ENCODE assay signal across 21 cellular contexts in the genomic region with DNA sequence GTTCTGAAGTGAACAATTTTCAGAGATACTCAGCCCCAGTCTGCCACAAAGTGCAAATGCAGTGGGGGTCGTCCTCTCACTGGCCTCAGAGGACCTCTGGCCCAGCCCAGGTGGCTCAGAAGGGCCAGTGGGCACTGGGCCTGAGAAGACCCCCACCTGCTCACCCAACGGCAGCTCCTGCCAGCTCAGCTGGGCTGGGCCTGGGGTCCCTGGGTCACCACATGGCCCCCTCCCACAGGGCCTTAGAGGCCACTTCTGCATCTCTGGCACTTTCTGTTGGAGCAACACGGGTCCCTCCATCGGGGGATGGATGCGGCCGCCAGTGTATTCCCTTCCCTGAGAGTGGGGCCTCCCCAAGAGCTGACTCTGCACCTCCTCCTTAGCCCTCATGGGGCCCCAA.
DNase-seq lines count a peak whose midpoint lies in the region; ATAC-seq, FAIRE-seq and TF ChIP-seq lines count a peak whose summit lies in the region.
"Had no signal": no experiment of that assay in that cellular context is flagged by ENCODE, and none has a peak within 500 bp of the region (broad histone marks: within the 10 kb centered on the region; RNA-seq: fewer than 3 reads in every experiment).

No MANE protein-coding gene starts in this region.

- no peaks in the 10 kb centered on the region; the same call in 1 of the 2 replicates for H3K23me2 ChIP-seq in H1 (ENCODE audit: low read depth, low read length)

- H3K4ac ChIP-seq in H1 (replicated peaks; ENCODE audit: insufficient read length, low read depth, low read length) (no peak overlapping the region), trophoblast cell (ENCODE audit: low read depth, low read length) (no peak overlapping the region)

- no peak overlapping the region for H2BK15ac ChIP-seq in H1 (ENCODE audit: low read length)

- no peaks in the 10 kb centered on the region for H3K79me2 ChIP-seq in OCI-LY7 (ENCODE audit: insufficient read depth, low read depth, low read length)
- H3K79me2 ChIP-seq in H1 (ENCODE audit: control insufficient read depth in 1 of 2, insufficient read depth in 2 of 2, low read length in 2 of 2), result no peaks in the 10 kb centered on the region
- H3K79me2 ChIP-seq in trophoblast cell (ENCODE audit: control insufficient read depth, insufficient read depth, low read length, poor library complexity), result no peaks in the 10 kb centered on the region

- intact Hi-C loops in OCI-LY7 (cut with micrococcal nuclease; ENCODE audit: unreplicated experiment), result no loop called here
- intact Hi-C loops in testis (cut with DNase I; ENCODE audit: low total_unique reads), result no loop called here
- intact Hi-C loops in tibial artery (cut with DNase I; ENCODE audit: low total_unique reads), result no loop called here

- no peaks in the 10 kb centered on the region for H3K9me3 ChIP-seq in OCI-LY7 (ENCODE audit: low read length)
- no peaks in the 10 kb centered on the region for H3K9me3 ChIP-seq in H1 (ENCODE audit: insufficient read depth in 2 of 2, low read depth in 1 of 2, low read length in 1 of 2)
- no peaks in the 10 kb centered on the region for H3K9me3 ChIP-seq in trophoblast cell (ENCODE audit: insufficient read depth, low read depth, low read length)
- H3K9me3 ChIP-seq in testis, result no peaks in the 10 kb centered on the region
- H3K9me3 ChIP-seq in tibial artery, result no peaks in the 10 kb centered on the region
- H3K9me3 ChIP-seq: BE2C had no signal

- H2BK5ac ChIP-seq in H1 (ENCODE audit: low read depth, low read length), result no peak overlapping the region
- H2BK5ac ChIP-seq in trophoblast cell (ENCODE audit: low read depth, low read length, poor library complexity), result peak overlapping the region; percentile 6

- H3K4me1 ChIP-seq in OCI-LY7 (ENCODE audit: insufficient read depth, low read length, poor library complexity, severe bottlenecking), result peaks cover 12% of the 10 kb centered on the region
- no peaks in the 10 kb centered on the region for H3K4me1 ChIP-seq in H1 (replicated peaks in 1 of 4; ENCODE audit: control insufficient read depth in 3 of 4, insufficient read depth in 4 of 4, low read length in 3 of 4)
- peaks cover 0 to 6% of the 10 kb centered on the region in 2 experiments for H3K4me1 ChIP-seq in trophoblast cell (ENCODE audit: control insufficient read depth in 1 of 2, insufficient read depth in 2 of 2, low read length in 2 of 2)
- H3K4me1 ChIP-seq in testis, result no peaks in the 10 kb centered on the region
- H3K4me1 ChIP-seq in tibial artery, result no peaks in the 10 kb centered on the region
- H3K4me1 ChIP-seq: BE2C had no signal

- no peak for TF ChIP-seq CTCF in OCI-LY7 (conservative IDR thresholded peaks at IDR 0.05; ENCODE audit: low read length)
- TF ChIP-seq CTCF in H1 (IDR thresholded peaks at IDR 0.05; ENCODE audit: control extremely low read depth in 1 of 3, insufficient read depth in 1 of 3, low read depth in 1 of 3, low read length in 3 of 3), result no peak
- TF ChIP-seq CTCF in testis (IDR thresholded peaks at IDR 0.05), result no peak
- TF ChIP-seq CTCF in tibial artery (IDR thresholded peaks at IDR 0.05), result no peak

- H3K36me3 ChIP-seq in OCI-LY7 (ENCODE audit: insufficient read depth, low read length), result no peaks in the 10 kb centered on the region
- no peaks in the 10 kb centered on the region for H3K36me3 ChIP-seq in H1 (ENCODE audit: control insufficient read depth in 2 of 4, insufficient read depth in 4 of 4, low read length in 3 of 4)
- H3K36me3 ChIP-seq in trophoblast cell (ENCODE audit: control insufficient read depth in 1 of 2, insufficient read depth in 2 of 2, low read length in 2 of 2), result no peaks in the 10 kb centered on the region
- no peaks in the 10 kb centered on the region for H3K36me3 ChIP-seq in testis (ENCODE audit: low read depth, missing control alignments)
- no peaks in the 10 kb centered on the region for H3K36me3 ChIP-seq in tibial artery
- H3K36me3 ChIP-seq: BE2C had no signal

- no peak for TF ChIP-seq RAD21 in H1 (IDR thresholded peaks at IDR 0.05 in 1 of 2, conservative IDR thresholded peaks at IDR 0.05 in 1 of 2; ENCODE audit: low read depth in 2 of 2, low read length in 2 of 2)

- no peak overlapping the region for H3K56ac ChIP-seq in H1 (replicated peaks; ENCODE audit: insufficient read length, low read depth, low read length)

- H3K23ac ChIP-seq in H1 (ENCODE audit: insufficient read length), result no peak overlapping the region
- H3K23ac ChIP-seq in trophoblast cell (ENCODE audit: low read length), result no peak overlapping the region

- H3K4me2 ChIP-seq in OCI-LY7 (ENCODE audit: low read length) (no peak overlapping the region), H1 (ENCODE audit: insufficient read depth in 1 of 2, low read depth in 2 of 2, low read length in 2 of 2) (no peak overlapping the region), trophoblast cell (ENCODE audit: low read length) (no peak overlapping the region)

- no peak overlapping the region for H3K14ac ChIP-seq in H1 (ENCODE audit: insufficient read length)
- no peak overlapping the region for H3K14ac ChIP-seq in trophoblast cell (ENCODE audit: low read length)

- H2BK20ac ChIP-seq in H1 (ENCODE audit: low read length), result no peak overlapping the region

- ATAC-seq in activated naive CD8-positive, alpha-beta T cell treated with anti-CD3 and anti-CD28 coated beads, Interleukin-2, amount 50 U/mL, for 24 hours, result no peak
- ATAC-seq: K562 had no signal

- H3K4me3 ChIP-seq in OCI-LY7 (ENCODE audit: low read depth, low read length, poor library complexity, severe bottlenecking) (no peak overlapping the region), H1 (ENCODE audit: extremely low read depth in 1 of 4, insufficient read depth in 2 of 4, low read depth in 3 of 4, low read length in 4 of 4) (no peak overlapping the region), trophoblast cell (ENCODE audit: low read depth, low read length) (no peak overlapping the region), testis (no peak overlapping the region), tibial artery (no peak overlapping the region)
- H3K4me3 ChIP-seq: GM23248, K562 had no signal

- H2AFZ ChIP-seq in OCI-LY7 (ENCODE audit: low read length), result peak overlapping the region; percentile 58; the same call in 1 of the 2 replicates
- H2AFZ ChIP-seq in H1 (ENCODE audit: low read length), result no peak overlapping the region
- H2AFZ ChIP-seq in trophoblast cell (ENCODE audit: insufficient read depth, low read length, poor library complexity), result no peak overlapping the region
- H2AFZ ChIP-seq: GM23248 had no signal

- no peaks in the 10 kb centered on the region for H3K9me2 ChIP-seq in OCI-LY7 (ENCODE audit: insufficient read depth, low read length)

- H3K9ac ChIP-seq in H1 (replicated peaks in 1 of 4; ENCODE audit: extremely low read depth in 1 of 4, low read depth in 3 of 4, low read length in 3 of 4) (no peak overlapping the region), trophoblast cell (ENCODE audit: low read length) (no peak overlapping the region)
- H3K9ac ChIP-seq: GM23248 had no signal

- no peaks in the 10 kb centered on the region for H3K36me3 Mint-ChIP-seq in activated naive CD8-positive, alpha-beta T cell treated with anti-CD3 and anti-CD28 coated beads, Interleukin-2, amount 50 U/mL, for 24 hours (ENCODE audit: low read depth)
- H3K36me3 Mint-ChIP-seq: CD14-positive monocyte; CD4-positive, alpha-beta memory T cell had no signal

- H3K27ac Mint-ChIP-seq in activated naive CD8-positive, alpha-beta T cell treated with anti-CD3 and anti-CD28 coated beads, Interleukin-2, amount 50 U/mL, for 24 hours, result no peak overlapping the region
- H3K27ac Mint-ChIP-seq: CD14-positive monocyte; CD4-positive, alpha-beta memory T cell had no signal

- H3K4me3 Mint-ChIP-seq in activated naive CD8-positive, alpha-beta T cell treated with anti-CD3 and anti-CD28 coated beads, Interleukin-2, amount 50 U/mL, for 24 hours, result no peak overlapping the region
- H3K4me3 Mint-ChIP-seq: CD14-positive monocyte; CD4-positive, alpha-beta memory T cell had no signal

- 95% methylated on average over 6 of the region's 6 CpGs; no CpG with 5 or more reads in 1 of the 2 experiments for WGBS in H1 (ENCODE audit: extremely low coverage in 1 of 2, insufficient coverage in 1 of 2, insufficient read length in 1 of 2, insufficient replicate concordance in 2 of 2, low coverage in 1 of 2, low lambda C conversion rate in 2 of 2, missing lambda C conversion rate in 1 of 2), 2 experiments
- no CpG with 5 or more reads among the region's 6 CpGs for WGBS in trophoblast cell (ENCODE audit: extremely low coverage, insufficient coverage, insufficient read length)
- 80 to 93% methylated on average over 2 to 6 of the region's 6 CpGs for WGBS in testis, 2 donors

- no peak overlapping the region for H2BK120ac ChIP-seq in H1 (replicated peaks; ENCODE audit: low read depth, low read length)
- peak overlapping the region; percentile 36 for H2BK120ac ChIP-seq in trophoblast cell (ENCODE audit: insufficient read depth, low read length, poor library complexity)

- H4K20me1 ChIP-seq in OCI-LY7 (ENCODE audit: insufficient read depth, low read length) (no peaks in the 10 kb centered on the region), H1 (replicated peaks in 1 of 2; ENCODE audit: control insufficient read depth in 1 of 2, insufficient read depth in 2 of 2, low read length in 2 of 2) (no peaks in the 10 kb centered on the region)

- H3K4me1 Mint-ChIP-seq in activated naive CD8-positive, alpha-beta T cell treated with anti-CD3 and anti-CD28 coated beads, Interleukin-2, amount 50 U/mL, for 24 hours, result peaks cover 5% of the 10 kb centered on the region
- H3K4me1 Mint-ChIP-seq: CD4-positive, alpha-beta memory T cell had no signal

- H3K9me3 Mint-ChIP-seq in activated naive CD8-positive, alpha-beta T cell treated with anti-CD3 and anti-CD28 coated beads, Interleukin-2, amount 50 U/mL, for 24 hours, result peaks cover 11% of the 10 kb centered on the region
- H3K9me3 Mint-ChIP-seq: CD14-positive monocyte had no signal

- H4K8ac ChIP-seq in H1 (ENCODE audit: extremely low read depth, insufficient read depth, low read length) (peak overlapping the region; percentile 38; the same call in 1 of the 2 replicates), trophoblast cell (ENCODE audit: low read depth, low read length) (no peak overlapping the region)

- no peak overlapping the region for H4K91ac ChIP-seq in H1 (replicated peaks; ENCODE audit: insufficient read length, low read length)
- peak overlapping the region; percentile 50 for H4K91ac ChIP-seq in trophoblast cell (ENCODE audit: low read depth, low read length)

- TF ChIP-seq POLR2A in H1 (IDR thresholded peaks at IDR 0.05; ENCODE audit: control extremely low read depth in 1 of 2, low read depth in 2 of 2, low read length in 2 of 2), result no peak
- no peak for TF ChIP-seq POLR2A in testis (IDR thresholded peaks at IDR 0.05)

- H4K12ac ChIP-seq in trophoblast cell (ENCODE audit: low read depth, low read length), result no peak overlapping the region

- POLR2A ChIA-PET in OCI-LY7 (lab: Charles Lee), result interaction anchor here (0.7 to 2.0 kb wide), 4 partner anchors 12 to 644 kb away, joined by 3 to 11 read pairs (median 4); no protein-coding TSS in a partner anchor
- POLR2A ChIA-PET in H1 (lab: Charles Lee; ENCODE audit: partially characterized antibody), result no interaction called here

- H3K27me3 ChIP-seq in H1 (replicated peaks in 1 of 4; ENCODE audit: control insufficient read depth in 3 of 4, extremely low read depth in 1 of 4, insufficient read depth in 3 of 4, low read length in 3 of 4), result no peaks in the 10 kb centered on the region
- no peaks in the 10 kb centered on the region for H3K27me3 ChIP-seq in trophoblast cell (ENCODE audit: insufficient read depth, low read length)
- H3K27me3 ChIP-seq in testis, result no peaks in the 10 kb centered on the region
- H3K27me3 ChIP-seq in tibial artery, result no peaks in the 10 kb centered on the region
- H3K27me3 ChIP-seq: BE2C had no signal

- H2AK5ac ChIP-seq in H1 (ENCODE audit: low read depth, low read length), result no peak overlapping the region
- H2AK5ac ChIP-seq in trophoblast cell (ENCODE audit: low read length), result peak overlapping the region; percentile 64

- H2BK12ac ChIP-seq in H1 (ENCODE audit: low read depth, low read length) (no peak overlapping the region), trophoblast cell (ENCODE audit: low read length) (peak overlapping the region; percentile 46)

- no peak overlapping the region for H4K5ac ChIP-seq in H1 (ENCODE audit: insufficient read length, low read depth, low read length)

- BruUV-seq in OCI-LY7 (replicated peaks; lab: Mats Ljungman, UMichigan), result no TSS peak

- no peaks in the 10 kb centered on the region for H3K79me1 ChIP-seq in H1 (ENCODE audit: low read depth, low read length)
- H3K79me1 ChIP-seq in trophoblast cell (ENCODE audit: low read length), result no peaks in the 10 kb centered on the region

- no peak overlapping the region for H3K27ac ChIP-seq in OCI-LY7 (ENCODE audit: low read depth, low read length, poor library complexity, severe bottlenecking)
- no peak overlapping the region for H3K27ac ChIP-seq in H1 (ENCODE audit: low read depth, low read length)
- H3K27ac ChIP-seq in trophoblast cell (ENCODE audit: low read depth, low read length), result no peak overlapping the region
- H3K27ac ChIP-seq in testis, result no peak overlapping the region
- H3K27ac ChIP-seq in tibial artery, result no peak overlapping the region
- H3K27ac ChIP-seq: GM23248 had no signal

- peaks cover 3% of the 10 kb centered on the region for H3K27me3 Mint-ChIP-seq in activated naive CD8-positive, alpha-beta T cell treated with anti-CD3 and anti-CD28 coated beads, Interleukin-2, amount 50 U/mL, for 24 hours

- no peak for DNase-seq in OCI-LY7 (ENCODE audit: low spot score)
- DNase-seq in H1 (ENCODE audit: low read depth in 1 of 2, low spot score in 2 of 2), result no peak
- DNase-seq in trophoblast cell, result no peak
- DNase-seq in testis, result no peak
- DNase-seq in activated naive CD8-positive, alpha-beta T cell treated with anti-CD3 and anti-CD28 coated beads, Interleukin-2, amount 50 U/mL, for 24 hours, result no peak
- DNase-seq in tibial artery, result no peak
- DNase-seq in DMS79 treated with DMSO at 0.1 percent for 48 hours (lab: John Stamatoyannopoulos, UW), result no peak
- DNase-seq: ACHN; BE2C; CD4-positive, alpha-beta memory T cell; DMS153; DMS79; GF-D8; GM23248; HCEC 1CT; IMR-90 had no signal

- CTCF ChIA-PET in OCI-LY7 (lab: Charles Lee; ENCODE audit: unreplicated experiment), result no interaction called here
- CTCF ChIA-PET in H1 (lab: Charles Lee; ENCODE audit: partially characterized antibody), result interaction anchor here (1.2 to 5.2 kb wide), 3 partner anchors 27 to 103 kb away, joined by 3 to 34 read pairs (median 5); no protein-coding TSS in a partner anchor

- no peak for TF ChIP-seq EP300 in H1 (IDR thresholded peaks at IDR 0.05; ENCODE audit: borderline replicate concordance in 1 of 2, low read depth in 2 of 2, low read length in 2 of 2)

- H3K18ac ChIP-seq in H1 (ENCODE audit: extremely low read depth, low read length), result no peak overlapping the region
- no peak overlapping the region for H3K18ac ChIP-seq in trophoblast cell (ENCODE audit: low read length)

- FAIRE-seq in H1 (lab: Jason Lieb, UNC), result no peak
- FAIRE-seq: A204.1, H54, HTR-8/SVneo, K562 had no signal
